ENCODE assay signal across 8 cellular contexts in the genomic region with DNA sequence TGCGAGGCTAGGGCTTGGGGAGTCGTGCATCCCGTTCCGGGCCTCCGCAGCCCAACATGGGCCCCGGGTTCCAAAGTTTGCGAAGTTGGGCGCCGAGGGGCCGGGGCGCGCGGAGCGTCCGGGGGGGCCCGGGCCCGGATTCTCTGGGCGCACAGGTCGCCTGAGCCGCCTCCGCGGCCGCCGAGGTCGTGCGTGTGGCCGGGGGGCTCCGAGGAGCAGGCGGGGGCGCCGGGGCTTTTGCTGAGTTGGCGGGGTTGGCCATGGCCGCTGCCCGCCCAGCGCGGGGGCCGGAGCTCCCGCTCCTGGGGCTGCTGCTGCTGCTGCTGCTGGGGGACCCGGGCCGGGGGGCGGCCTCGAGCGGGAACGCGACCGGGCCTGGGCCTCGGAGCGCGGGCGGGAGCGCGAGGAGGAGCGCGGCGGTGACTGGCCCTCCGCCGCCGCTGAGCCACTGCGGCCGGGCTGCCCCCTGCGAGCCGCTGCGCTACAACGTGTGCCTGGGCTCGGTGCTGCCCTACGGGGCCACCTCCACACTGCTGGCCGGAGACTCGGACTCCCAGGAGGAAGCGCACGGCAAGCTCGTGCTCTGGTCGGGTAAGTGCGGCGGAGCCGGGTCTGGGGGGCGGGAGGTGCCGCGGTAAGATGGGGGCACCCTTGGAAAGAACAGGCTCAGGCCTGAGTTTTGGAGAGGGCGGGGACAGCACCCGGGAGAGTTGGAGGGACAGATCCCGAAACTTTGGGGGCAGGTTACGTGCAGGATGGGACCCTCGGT. TPM values are rescaled to one million over a fixed set of nuclear protein-coding genes. Genes with fewer than 3 reads are reported as not detected.
A peak's percentile ranks its signal among the peaks of the same experiment; 100 is the strongest.
DNase-seq lines count a peak whose midpoint lies in the region; ATAC-seq and TF ChIP-seq lines count a peak whose summit lies in the region.

No MANE protein-coding gene starts in this region.

- no peak for TF ChIP-seq CTCF in VCaP (conservative IDR thresholded peaks at IDR 0.05)
- TF ChIP-seq CTCF in heart left ventricle (IDR thresholded peaks at IDR 0.05): no peak

- TF ChIP-seq POLR2A in heart left ventricle (IDR thresholded peaks at IDR 0.05): no peak

- WGBS in heart left ventricle, 4 donors: 1 to 3% (median 1%) methylated on average over 13 to 83 of the region's 83 CpGs

- H3K9me3 ChIP-seq in heart left ventricle: no peaks in the 10 kb centered on the region

- H3K9me3 Mint-ChIP-seq in activated CD8-positive, alpha-beta memory T cell treated with anti-CD3 and anti-CD28 coated beads, Interleukin-2, amount 10 ng/mL, durations not matched to agents 7 days and 5 days (ENCODE audit: low read depth): no peaks in the 10 kb centered on the region

- peak overlapping the region; percentile 56 to 93 (median 81) for H3K4me3 ChIP-seq in heart left ventricle

- CTCF ChIA-PET in activated CD8-positive, alpha-beta memory T cell treated with anti-CD3 and anti-CD28 coated beads, Interleukin-2, amount 10 ng/mL, durations not matched to agents 7 days and 5 days (lab: Charles Lee): interaction anchor here (1.1 to 1.8 kb wide), 2 partner anchors 26 to 30 kb away, joined by 4 read pairs; no protein-coding TSS in a partner anchor

- H3K36me3 ChIP-seq in heart left ventricle: no peaks in the 10 kb centered on the region

- H3K4me1 ChIP-seq in heart left ventricle: peaks cover 0 to 29% (median 6%) of the 10 kb centered on the region in 12 donors

- peaks cover 6% of the 10 kb centered on the region for H3K4me1 Mint-ChIP-seq in activated CD8-positive, alpha-beta memory T cell treated with anti-CD3 and anti-CD28 coated beads, Interleukin-2, amount 10 ng/mL, durations not matched to agents 7 days and 5 days

- peak overlapping the region; percentile 32 for H3K4me3 Mint-ChIP-seq in activated CD8-positive, alpha-beta memory T cell treated with anti-CD3 and anti-CD28 coated beads, Interleukin-2, amount 10 ng/mL, durations not matched to agents 7 days and 5 days

- peak; percentile 42 for ATAC-seq in activated CD8-positive, alpha-beta memory T cell treated with anti-CD3 and anti-CD28 coated beads, Interleukin-2, amount 10 ng/mL, durations not matched to agents 7 days and 5 days
- peak in 3 of 4 donors; percentile 46 to 75 (median 67) for ATAC-seq in heart left ventricle

- H3K27me3 ChIP-seq in heart left ventricle: peaks cover 0 to 37% (median 0%) of the 10 kb centered on the region in 9 donors

- H3K27ac Mint-ChIP-seq in activated CD8-positive, alpha-beta memory T cell treated with anti-CD3 and anti-CD28 coated beads, Interleukin-2, amount 10 ng/mL, durations not matched to agents 7 days and 5 days: no peak overlapping the region

- no peaks in the 10 kb centered on the region for H3K36me3 Mint-ChIP-seq in activated CD8-positive, alpha-beta memory T cell treated with anti-CD3 and anti-CD28 coated beads, Interleukin-2, amount 10 ng/mL, durations not matched to agents 7 days and 5 days

- intact Hi-C loops in heart left ventricle (cut with DNase I): no loop called here

- peaks cover 71% of the 10 kb centered on the region for H3K27me3 Mint-ChIP-seq in activated CD8-positive, alpha-beta memory T cell treated with anti-CD3 and anti-CD28 coated beads, Interleukin-2, amount 10 ng/mL, durations not matched to agents 7 days and 5 days

- no peak for DNase-seq in activated CD8-positive, alpha-beta memory T cell treated with anti-CD3 and anti-CD28 coated beads, Interleukin-2, amount 10 ng/mL, durations not matched to agents 7 days and 5 days
- no peak for DNase-seq in activated CD8-positive, alpha-beta memory T cell treated with anti-CD3 and anti-CD28 coated beads, Interleukin-2, amount 50 U/mL, for 48 hours
- peak in 1 of 5 donors; percentile 70 for DNase-seq in heart left ventricle
- DNase-seq in retina: peak; percentile 71
- DNase-seq in SK-N-DZ (ENCODE audit: low spot score): no peak
- DNase-seq in NCI-H82 treated with DMSO at 0.1 percent for 48 hours (lab: John Stamatoyannopoulos, UW; ENCODE audit: unreplicated experiment): no peak
- no peak for DNase-seq in 8988T

- H3K27ac ChIP-seq in VCaP (peak overlapping the region; percentile 72; the same call in 1 of the 2 replicates), heart left ventricle (peak overlapping the region in 6 of 12 donors; percentile 23 to 70 (median 47))

RNA-seq across cellular contexts. Expression of gene SMO, which starts 0.6 kb away (rescaled TPM):
- total RNA-seq in activated CD8-positive, alpha-beta memory T cell treated with anti-CD3 and anti-CD28 coated beads, Interleukin-2, amount 10 ng/mL, durations not matched to agents 7 days and 5 days: under 1 TPM in 1 of 2 experiments, not detected in 1; 0.07 TPM
- 1 to 10 TPM; 3.1 to 7.3 (median 3.9) TPM for total RNA-seq in heart left ventricle
- 1 to 10 TPM; 1.7 to 3.4 TPM for polyA plus RNA-seq in heart left ventricle
- polyA plus RNA-seq in SK-N-DZ (2014; cell fraction: cytosol; rRNA removed): 26.7 and 28.1 TPM in 2 replicates
- 57.3 and 65.9 TPM in 2 replicates for polyA plus RNA-seq in SK-N-DZ (2014; cell fraction: nucleus; rRNA removed)

RNA-seq across cellular contexts. Expression of gene AHCYL2, which starts 35.8 kb away (rescaled TPM):
- total RNA-seq in activated CD8-positive, alpha-beta memory T cell treated with anti-CD3 and anti-CD28 coated beads, Interleukin-2, amount 10 ng/mL, durations not matched to agents 7 days and 5 days: 10 to 100 TPM; 12.7 to 12.8 TPM
- total RNA-seq in heart left ventricle: 1 to 10 TPM; 3.6 to 7.6 (median 6.5) TPM
- 1 to 10 TPM; 1.3 to 5.6 TPM for polyA plus RNA-seq in heart left ventricle
- polyA plus RNA-seq in SK-N-DZ (2014; cell fraction: cytosol; rRNA removed): 11.1 TPM in 2 replicates
- 16.0 and 25.0 TPM in 2 replicates for polyA plus RNA-seq in SK-N-DZ (2014; cell fraction: nucleus; rRNA removed)

RNA-seq across cellular contexts. Expression of gene TSPAN33, which starts 44.6 kb away (rescaled TPM):
- total RNA-seq in activated CD8-positive, alpha-beta memory T cell treated with anti-CD3 and anti-CD28 coated beads, Interleukin-2, amount 10 ng/mL, durations not matched to agents 7 days and 5 days: 10 to 100 TPM in 1 of 2 experiments, 1 to 10 TPM in 1; 6.1 to 15.2 TPM
- 10 to 100 TPM in 4 of 9 donors, 1 to 10 TPM in 5; 4.9 to 21.5 (median 8.9) TPM for total RNA-seq in heart left ventricle
- polyA plus RNA-seq in heart left ventricle: 1 to 10 TPM; 3.0 to 5.6 TPM
- polyA plus RNA-seq in SK-N-DZ (2014; cell fraction: cytosol; rRNA removed): 19.2 and 19.5 TPM in 2 replicates
- 9.0 and 10.4 TPM in 2 replicates for polyA plus RNA-seq in SK-N-DZ (2014; cell fraction: nucleus; rRNA removed)
